Comparison of ENCODE assay signal across 1 cellular context in genomic region chr2:122523143-122523542, GRCh38.
TF ChIP-seq lines count a peak whose summit lies in the region.

No MANE protein-coding gene starts in this region.

TF ChIP-seq in HepG2, 621 proteins besides CTCF, POLR2A, EP300 and RAD21:
- no peak for TF ChIP-seq ZNF407 (CRISPR knock-in tag; IDR thresholded peaks at IDR 0.05; ENCODE audit: not compliant biosample characterization)
- TF ChIP-seq PAWR (CRISPR knock-in tag; IDR thresholded peaks at IDR 0.05; ENCODE audit: borderline replicate concordance): no peak
- no peak for TF ChIP-seq ZIK1 (CRISPR knock-in tag; IDR thresholded peaks at IDR 0.05; ENCODE audit: borderline replicate concordance, low read depth)
- TF ChIP-seq ETS1 (CRISPR knock-in tag; IDR thresholded peaks at IDR 0.05): no peak
- TF ChIP-seq ETV5 (CRISPR knock-in tag; IDR thresholded peaks at IDR 0.05; ENCODE audit: borderline replicate concordance): no peak
- TF ChIP-seq ZNF274 (CRISPR knock-in tag; IDR thresholded peaks at IDR 0.05): no peak
- no peak for TF ChIP-seq ZEB1 (IDR thresholded peaks at IDR 0.05; ENCODE audit: insufficient replicate concordance, low read depth)
- no peak for TF ChIP-seq SRSF4 (IDR thresholded peaks at IDR 0.05; ENCODE audit: low read depth, low read length, poor library complexity, severe bottlenecking)
- TF ChIP-seq BRD4 (CRISPR knock-in tag; IDR thresholded peaks at IDR 0.05): no peak
- no peak for TF ChIP-seq ZNF468 (CRISPR knock-in tag; IDR thresholded peaks at IDR 0.05)
- TF ChIP-seq HIVEP1 (CRISPR knock-in tag; IDR thresholded peaks at IDR 0.05): no peak
- no peak for TF ChIP-seq ZNF317 (CRISPR knock-in tag; IDR thresholded peaks at IDR 0.05)
- TF ChIP-seq ZNF710 (CRISPR knock-in tag; IDR thresholded peaks at IDR 0.05; ENCODE audit: borderline replicate concordance): no peak
- no peak for TF ChIP-seq TGIF2 (CRISPR knock-in tag; IDR thresholded peaks at IDR 0.05)
